18 cellular contexts compared by ENCODE assay signal in genomic region chr10:124029559-124029958, GRCh38.
"Had no signal": no experiment of that assay in that cellular context is flagged by ENCODE, and none has a peak within 500 bp of the region (broad histone marks: within the 10 kb centered on the region; RNA-seq: fewer than 3 reads in every experiment).

No MANE protein-coding gene starts in this region.

- H3K27ac Mint-ChIP-seq: effector memory CD8-positive, alpha-beta T cell; immature natural killer cell; nephron had no signal

- DNase-seq: effector memory CD8-positive, alpha-beta T cell; esophagus squamous epithelium; foreskin fibroblast; immature natural killer cell; left cardiac atrium; left ventricle myocardium superior; mesendoderm; naive B cell; small intestine; stimulated activated CD4-positive, alpha-beta T cell treated with anti-CD3 and anti-CD28 coated beads, Interleukin-2, amount 100 ng/mL, for 48 hours; stimulated activated naive CD4-positive, alpha-beta T cell treated with Interleukin-2 at 50 U/mL for 16 hours; tibial artery; upper lobe of left lung had no signal

- H3K36me3 Mint-ChIP-seq: immature natural killer cell had no signal

- H3K9me3 ChIP-seq: esophagus squamous epithelium, right atrium auricular region, suprapubic skin, tibial artery, upper lobe of left lung had no signal

- H3K27ac ChIP-seq: epithelial cell of prostate, right atrium auricular region, suprapubic skin, tibial artery, upper lobe of left lung had no signal

- H3K9me3 Mint-ChIP-seq: central memory CD8-positive, alpha-beta T cell; effector memory CD8-positive, alpha-beta T cell; immature natural killer cell; naive B cell; nephron had no signal

- H3K27me3 Mint-ChIP-seq: naive B cell had no signal

- H3K4me3 ChIP-seq: esophagus squamous epithelium, right atrium auricular region, suprapubic skin, tibial artery, upper lobe of left lung had no signal

- H3K27me3 ChIP-seq: esophagus squamous epithelium, right atrium auricular region, tibial artery, upper lobe of left lung had no signal

- H3K4me1 ChIP-seq: suprapubic skin had no signal

- H3K4me1 Mint-ChIP-seq: central memory CD8-positive, alpha-beta T cell; immature natural killer cell had no signal

- H3K4me3 Mint-ChIP-seq: central memory CD8-positive, alpha-beta T cell; effector memory CD8-positive, alpha-beta T cell; immature natural killer cell; nephron had no signal

- ATAC-seq: effector memory CD8-positive, alpha-beta T cell; left cardiac atrium; left ventricle myocardium superior had no signal
